In the genomic region with DNA sequence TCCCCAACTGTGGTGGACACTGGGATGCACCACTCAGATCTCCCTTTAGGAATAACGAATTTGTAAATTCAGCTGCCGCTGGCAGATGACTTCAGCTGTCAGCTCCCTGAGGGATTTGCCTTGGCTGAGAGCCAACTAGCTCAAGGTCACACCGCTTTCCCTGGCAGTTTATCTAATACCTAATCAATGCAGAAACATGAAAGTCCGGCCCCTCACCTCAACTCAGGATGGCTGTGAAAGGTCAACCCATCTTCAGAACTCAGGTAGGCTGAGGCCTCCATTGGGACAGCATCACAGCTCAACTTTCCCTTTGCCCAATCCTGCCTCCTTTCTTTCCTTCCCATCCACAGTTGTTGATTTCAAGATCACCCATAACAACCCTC, we compare ENCODE assay signal across 1 cellular context.
TF ChIP-seq lines count a peak whose summit lies in the region.

No MANE protein-coding gene starts in this region.

TF ChIP-seq in HepG2, 621 proteins besides CTCF, POLR2A, EP300 and RAD21 (continued from another document and continues in another):
- no peak for TF ChIP-seq THYN1 (CRISPR knock-in tag; IDR thresholded peaks at IDR 0.05; ENCODE audit: borderline replicate concordance, low read depth)
- TF ChIP-seq ZBTB8A (CRISPR knock-in tag; IDR thresholded peaks at IDR 0.05; ENCODE audit: borderline replicate concordance, low read depth), result no peak
- TF ChIP-seq EZH2 (conservative IDR thresholded peaks at IDR 0.05; ENCODE audit: low read depth, low read length), result no peak
- TF ChIP-seq TEAD3 (CRISPR knock-in tag; optimal IDR thresholded peaks at IDR 0.05; ENCODE audit: borderline replicate concordance), result peak; percentile 8
- no peak for TF ChIP-seq PRMT3 (CRISPR knock-in tag; IDR thresholded peaks at IDR 0.05; ENCODE audit: borderline replicate concordance, low read depth)
- TF ChIP-seq MTF2 (CRISPR knock-in tag; IDR thresholded peaks at IDR 0.05; ENCODE audit: borderline replicate concordance), result no peak
- no peak for TF ChIP-seq ZNF296 (CRISPR knock-in tag; conservative IDR thresholded peaks at IDR 0.05)
- TF ChIP-seq ZNF720 (CRISPR knock-in tag; IDR thresholded peaks at IDR 0.05), result no peak
- TF ChIP-seq, protein P1, sequence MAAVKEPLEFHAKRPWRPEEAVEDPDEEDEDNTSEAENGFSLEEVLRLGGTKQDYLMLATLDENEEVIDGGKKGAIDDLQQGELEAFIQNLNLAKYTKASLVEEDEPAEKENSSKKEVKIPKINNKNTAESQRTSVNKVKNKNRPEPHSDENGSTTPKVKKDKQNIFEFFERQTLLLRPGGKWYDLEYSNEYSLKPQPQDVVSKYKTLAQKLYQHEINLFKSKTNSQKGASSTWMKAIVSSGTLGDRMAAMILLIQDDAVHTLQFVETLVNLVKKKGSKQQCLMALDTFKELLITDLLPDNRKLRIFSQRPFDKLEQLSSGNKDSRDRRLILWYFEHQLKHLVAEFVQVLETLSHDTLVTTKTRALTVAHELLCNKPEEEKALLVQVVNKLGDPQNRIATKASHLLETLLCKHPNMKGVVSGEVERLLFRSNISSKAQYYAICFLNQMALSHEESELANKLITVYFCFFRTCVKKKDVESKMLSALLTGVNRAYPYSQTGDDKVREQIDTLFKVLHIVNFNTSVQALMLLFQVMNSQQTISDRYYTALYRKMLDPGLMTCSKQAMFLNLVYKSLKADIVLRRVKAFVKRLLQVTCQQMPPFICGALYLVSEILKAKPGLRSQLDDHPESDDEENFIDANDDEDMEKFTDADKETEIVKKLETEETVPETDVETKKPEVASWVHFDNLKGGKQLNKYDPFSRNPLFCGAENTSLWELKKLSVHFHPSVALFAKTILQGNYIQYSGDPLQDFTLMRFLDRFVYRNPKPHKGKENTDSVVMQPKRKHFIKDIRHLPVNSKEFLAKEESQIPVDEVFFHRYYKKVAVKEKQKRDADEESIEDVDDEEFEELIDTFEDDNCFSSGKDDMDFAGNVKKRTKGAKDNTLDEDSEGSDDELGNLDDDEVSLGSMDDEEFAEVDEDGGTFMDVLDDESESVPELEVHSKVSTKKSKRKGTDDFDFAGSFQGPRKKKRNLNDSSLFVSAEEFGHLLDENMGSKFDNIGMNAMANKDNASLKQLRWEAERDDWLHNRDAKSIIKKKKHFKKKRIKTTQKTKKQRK (IDR thresholded peaks at IDR 0.05; ENCODE audit: low read length), result no peak
- no peak for TF ChIP-seq ZNF75D (CRISPR knock-in tag; IDR thresholded peaks at IDR 0.05; ENCODE audit: borderline replicate concordance)
- TF ChIP-seq ZMAT3 (CRISPR knock-in tag; conservative IDR thresholded peaks at IDR 0.05), result no peak
- peak; percentile 29; the same call in 1 of the 2 replicates for TF ChIP-seq ZNF501 (CRISPR knock-in tag; IDR thresholded peaks at IDR 0.05)
- TF ChIP-seq, protein P2, sequence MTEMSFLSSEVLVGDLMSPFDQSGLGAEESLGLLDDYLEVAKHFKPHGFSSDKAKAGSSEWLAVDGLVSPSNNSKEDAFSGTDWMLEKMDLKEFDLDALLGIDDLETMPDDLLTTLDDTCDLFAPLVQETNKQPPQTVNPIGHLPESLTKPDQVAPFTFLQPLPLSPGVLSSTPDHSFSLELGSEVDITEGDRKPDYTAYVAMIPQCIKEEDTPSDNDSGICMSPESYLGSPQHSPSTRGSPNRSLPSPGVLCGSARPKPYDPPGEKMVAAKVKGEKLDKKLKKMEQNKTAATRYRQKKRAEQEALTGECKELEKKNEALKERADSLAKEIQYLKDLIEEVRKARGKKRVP (CRISPR knock-in tag; IDR thresholded peaks at IDR 0.05), result no peak
- no peak for TF ChIP-seq RBM39 (IDR thresholded peaks at IDR 0.05; ENCODE audit: low read depth, low read length, poor library complexity, severe bottlenecking)
- no peak for TF ChIP-seq FUBP1 (CRISPR knock-in tag; IDR thresholded peaks at IDR 0.05; ENCODE audit: borderline replicate concordance)
- TF ChIP-seq, protein P3, sequence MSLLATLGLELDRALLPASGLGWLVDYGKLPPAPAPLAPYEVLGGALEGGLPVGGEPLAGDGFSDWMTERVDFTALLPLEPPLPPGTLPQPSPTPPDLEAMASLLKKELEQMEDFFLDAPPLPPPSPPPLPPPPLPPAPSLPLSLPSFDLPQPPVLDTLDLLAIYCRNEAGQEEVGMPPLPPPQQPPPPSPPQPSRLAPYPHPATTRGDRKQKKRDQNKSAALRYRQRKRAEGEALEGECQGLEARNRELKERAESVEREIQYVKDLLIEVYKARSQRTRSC (CRISPR knock-in tag; IDR thresholded peaks at IDR 0.05; ENCODE audit: low read depth), result no peak
- peak; percentile 57 for TF ChIP-seq ONECUT2 (CRISPR knock-in tag; IDR thresholded peaks at IDR 0.05)
- no peak for TF ChIP-seq ZNF510 (CRISPR knock-in tag; IDR thresholded peaks at IDR 0.05; ENCODE audit: low read depth)
- no peak for TF ChIP-seq CEBPG (CRISPR knock-in tag; IDR thresholded peaks at IDR 0.05)
- no peak for TF ChIP-seq SMAD1 (CRISPR knock-in tag; IDR thresholded peaks at IDR 0.05; ENCODE audit: borderline replicate concordance, low read depth)
- TF ChIP-seq ZNF225 (CRISPR knock-in tag; IDR thresholded peaks at IDR 0.05), result no peak
- TF ChIP-seq, protein P4, sequence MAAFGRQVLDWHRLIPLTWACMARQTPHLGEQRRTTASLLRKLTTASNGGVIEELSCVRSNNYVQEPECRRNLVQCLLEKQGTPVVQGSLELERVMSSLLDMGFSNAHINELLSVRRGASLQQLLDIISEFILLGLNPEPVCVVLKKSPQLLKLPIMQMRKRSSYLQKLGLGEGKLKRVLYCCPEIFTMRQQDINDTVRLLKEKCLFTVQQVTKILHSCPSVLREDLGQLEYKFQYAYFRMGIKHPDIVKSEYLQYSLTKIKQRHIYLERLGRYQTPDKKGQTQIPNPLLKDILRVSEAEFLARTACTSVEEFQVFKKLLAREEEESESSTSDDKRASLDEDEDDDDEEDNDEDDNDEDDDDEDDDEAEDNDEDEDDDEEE (CRISPR knock-in tag; IDR thresholded peaks at IDR 0.05), result no peak
- TF ChIP-seq MAFF (IDR thresholded peaks at IDR 0.05; ENCODE audit: low read depth, low read length), result no peak
- no peak for TF ChIP-seq ZSCAN21 (CRISPR knock-in tag; IDR thresholded peaks at IDR 0.05; ENCODE audit: borderline replicate concordance)
- TF ChIP-seq ELF3 (CRISPR knock-in tag; IDR thresholded peaks at IDR 0.05), result no peak
- no peak for TF ChIP-seq HMGA1 (CRISPR knock-in tag; conservative IDR thresholded peaks at IDR 0.05)
- no peak for TF ChIP-seq ZNF83 (CRISPR knock-in tag; IDR thresholded peaks at IDR 0.05; ENCODE audit: borderline replicate concordance)
- no peak for TF ChIP-seq ZNF24 (IDR thresholded peaks at IDR 0.05)
- TF ChIP-seq ZNF407 (CRISPR knock-in tag; IDR thresholded peaks at IDR 0.05; ENCODE audit: not compliant biosample characterization), result no peak
- TF ChIP-seq HDAC2 (CRISPR knock-in tag; IDR thresholded peaks at IDR 0.05), result peak; percentile 52
- TF ChIP-seq GATA4 (IDR thresholded peaks at IDR 0.05; ENCODE audit: borderline replicate concordance, low read depth), result no peak
- peak; percentile 67 for TF ChIP-seq PITX1 (CRISPR knock-in tag; IDR thresholded peaks at IDR 0.05)
- no peak for TF ChIP-seq ZNF142 (CRISPR knock-in tag; IDR thresholded peaks at IDR 0.05)
